Comparison of ENCODE assay signal across 8 cellular contexts in genomic region chr6:33391278-33392167, GRCh38. TPM values are rescaled to one million over a fixed set of nuclear protein-coding genes. Genes with fewer than 3 reads are reported as not detected.
DNase-seq lines count a peak whose midpoint lies in the region; ATAC-seq, FAIRE-seq and TF ChIP-seq lines count a peak whose summit lies in the region.

Gene KIFC1 (plus strand): TSS chr6:33391823. CDS start chr6:33391986, 163 bp downstream.

- H3K4me3 ChIP-seq in BE2C (ENCODE audit: low read depth, low read length): peak within 1 kb of the TSS; percentile 95

- DNase-seq in BE2C (peak; percentile 98), NCI-H524 (lab: John Stamatoyannopoulos, UW) (peak; percentile 98 to 99), kidney tubule cell (ENCODE audit: low spot score) (peak; percentile 100)
- DNase-seq in activated CD4-positive, alpha-beta T cell treated with anti-CD3 and anti-CD28 coated beads for 4 hours: peak; percentile 98 to 99
- peak; percentile 94 to 99 for DNase-seq in stimulated activated CD4-positive, alpha-beta T cell treated with anti-CD3 and anti-CD28 coated beads, Interleukin-1b, Interleukin-23, amount 100 ng/mL, for 4 hours (ENCODE audit: low read depth in 2 of 2)

- peak; percentile 83 for ATAC-seq in HG03442 (IDR thresholded peaks at IDR 0.05; ENCODE audit: unreplicated experiment)

- peaks cover 10% of the 10 kb centered on the region; the same call in 1 of the 2 replicates for H3K4me1 ChIP-seq in BE2C

- peaks cover 3% of the 10 kb centered on the region for H3K36me3 ChIP-seq in BE2C

- peak; percentile 74 for TF ChIP-seq POLR2A in GM19193 (IDR thresholded peaks at IDR 0.05; ENCODE audit: extremely low read depth, insufficient read depth, insufficient read length)

- peak; percentile 92 for TF ChIP-seq CTCF in BE2C (IDR thresholded peaks at IDR 0.05; ENCODE audit: low read depth, low read length)

- peak; percentile 69 for FAIRE-seq in colon (lab: Jason Lieb, UNC)

- no peaks in the 10 kb centered on the region for H3K9me3 ChIP-seq in BE2C

- no peaks in the 10 kb centered on the region for H3K27me3 ChIP-seq in BE2C

RNA-seq across cellular contexts. Expression of gene KIFC1, which starts in this region (rescaled TPM):
- 13.5 TPM for polyA plus RNA-seq in BE2C (2012; ENCODE audit: insufficient read depth, insufficient read length, low read depth)

Comparison
In these comparisons a context has a peak if more than half of its experiments do, and no peak if none do; other contexts are left out.
1. Peak in every context shown above with its lines: DNase-seq, ATAC-seq and H3K4me3 ChIP-seq.